In genomic region chr2:202215179-202215578, GRCh38 we compare ENCODE assay signal across 26 cellular contexts.
"Had no signal": no experiment of that assay in that cellular context is flagged by ENCODE, and none has a peak within 500 bp of the region (broad histone marks: within the 10 kb centered on the region; RNA-seq: fewer than 3 reads in every experiment).

No MANE protein-coding gene starts in this region.

- H3K9me3 Mint-ChIP-seq: activated T-cell treated with anti-CD3 and anti-CD28 coated beads, Interleukin-2, amount 50 U/mL, for 72 hours; dendritic cell treated with granulocyte-macrophage colony-stimulating factor and Interleukin-4, amounts not matched to agents 40 ng/mL and 50 ng/mL, for 4 days; stimulated activated naive B cell treated with anti-CD40 and anti-IgM and Interleukin-4, amounts not matched to agents 10 μg/mL and 1 μg/mL and 100 μg/mL, for 72 hours had no signal

- H3K4me3 ChIP-seq: adrenal gland, ascending aorta, esophagus muscularis mucosa, heart right ventricle, left ventricle myocardium inferior, pancreas, psoas muscle, stomach, suprapubic skin, tibial artery, upper lobe of right lung had no signal

- H3K4me1 ChIP-seq: adrenal gland, ascending aorta, esophagus muscularis mucosa, heart right ventricle, left ventricle myocardium inferior, pancreas, stomach, suprapubic skin, tibial artery, upper lobe of right lung had no signal

- H3K27me3 Mint-ChIP-seq: activated naive CD8-positive, alpha-beta T cell; dendritic cell treated with granulocyte-macrophage colony-stimulating factor and Interleukin-4, amounts not matched to agents 40 ng/mL and 50 ng/mL, for 4 days; naive thymus-derived CD4-positive, alpha-beta T cell; stimulated activated naive B cell treated with anti-CD40 and anti-IgM and Interleukin-4, amounts not matched to agents 10 μg/mL and 1 μg/mL and 100 μg/mL, for 72 hours had no signal

- H3K9me3 ChIP-seq: adrenal gland, ascending aorta, esophagus muscularis mucosa, heart right ventricle, left ventricle myocardium inferior, pancreas, psoas muscle, stomach, suprapubic skin, tibial artery, upper lobe of right lung had no signal

- H3K27ac ChIP-seq: adrenal gland, ascending aorta, brain microvascular endothelial cell, esophagus muscularis mucosa, heart right ventricle, left ventricle myocardium inferior, pancreas, psoas muscle, stomach, suprapubic skin, tibial artery, upper lobe of right lung had no signal

- DNase-seq: activated CD4-positive, alpha-beta T cell treated with anti-CD3 and anti-CD28 coated beads for 4 hours; activated CD4-positive, alpha-beta T cell treated with anti-CD3 and anti-CD28 coated beads, Interleukin-2, amount 50 U/mL, for 4 hours; activated naive CD4-positive, alpha-beta T cell treated with Interleukin-2 at 50 U/mL for 16 hours; activated T-cell treated with anti-CD3 and anti-CD28 coated beads for 4 hours; activated T-cell treated with anti-CD3 and anti-CD28 coated beads, Interleukin-2, amount 50 U/mL, for 72 hours; adrenal gland; brain microvascular endothelial cell; central memory CD4-positive, alpha-beta T cell; foreskin melanocyte; heart right ventricle; left ventricle myocardium inferior; midbrain; naive thymus-derived CD4-positive, alpha-beta T cell; pancreas; psoas muscle; stimulated activated CD4-positive, alpha-beta T cell treated with anti-CD3 and anti-CD28 coated beads, Interleukin-15, amount 100 ng/mL, for 24 hours; stimulated activated CD4-positive, alpha-beta T cell treated with anti-CD3 and anti-CD28 coated beads, Interleukin-2, amount 100 ng/mL, for 24 hours; stimulated activated naive B cell treated with anti-CD40 and anti-IgM and Interleukin-4, amounts not matched to agents 10 μg/mL and 1 μg/mL and 100 μg/mL, for 72 hours; stomach; tibial artery; upper lobe of right lung had no signal

- H3K4me3 Mint-ChIP-seq: activated naive CD8-positive, alpha-beta T cell; activated T-cell treated with anti-CD3 and anti-CD28 coated beads, Interleukin-2, amount 50 U/mL, for 72 hours; dendritic cell treated with granulocyte-macrophage colony-stimulating factor and Interleukin-4, amounts not matched to agents 40 ng/mL and 50 ng/mL, for 4 days; naive thymus-derived CD4-positive, alpha-beta T cell; stimulated activated naive B cell treated with anti-CD40 and anti-IgM and Interleukin-4, amounts not matched to agents 10 μg/mL and 1 μg/mL and 100 μg/mL, for 72 hours had no signal

- H3K36me3 Mint-ChIP-seq: activated naive CD8-positive, alpha-beta T cell had no signal

- H3K27me3 ChIP-seq: adrenal gland, ascending aorta, brain microvascular endothelial cell, esophagus muscularis mucosa, heart right ventricle, pancreas, stomach, suprapubic skin, tibial artery, upper lobe of right lung had no signal

- ATAC-seq: activated T-cell treated with anti-CD3 and anti-CD28 coated beads, Interleukin-2, amount 50 U/mL, for 72 hours; heart right ventricle; naive thymus-derived CD4-positive, alpha-beta T cell; pancreas; psoas muscle; stimulated activated naive B cell treated with anti-CD40 and anti-IgM and Interleukin-4, amounts not matched to agents 10 μg/mL and 1 μg/mL and 100 μg/mL, for 72 hours; upper lobe of right lung had no signal

- H3K27ac Mint-ChIP-seq: activated naive CD8-positive, alpha-beta T cell; activated T-cell treated with anti-CD3 and anti-CD28 coated beads, Interleukin-2, amount 50 U/mL, for 72 hours; dendritic cell treated with granulocyte-macrophage colony-stimulating factor and Interleukin-4, amounts not matched to agents 40 ng/mL and 50 ng/mL, for 4 days; naive thymus-derived CD4-positive, alpha-beta T cell had no signal
